ENCODE assay signal across 8 cellular contexts in the genomic region with DNA sequence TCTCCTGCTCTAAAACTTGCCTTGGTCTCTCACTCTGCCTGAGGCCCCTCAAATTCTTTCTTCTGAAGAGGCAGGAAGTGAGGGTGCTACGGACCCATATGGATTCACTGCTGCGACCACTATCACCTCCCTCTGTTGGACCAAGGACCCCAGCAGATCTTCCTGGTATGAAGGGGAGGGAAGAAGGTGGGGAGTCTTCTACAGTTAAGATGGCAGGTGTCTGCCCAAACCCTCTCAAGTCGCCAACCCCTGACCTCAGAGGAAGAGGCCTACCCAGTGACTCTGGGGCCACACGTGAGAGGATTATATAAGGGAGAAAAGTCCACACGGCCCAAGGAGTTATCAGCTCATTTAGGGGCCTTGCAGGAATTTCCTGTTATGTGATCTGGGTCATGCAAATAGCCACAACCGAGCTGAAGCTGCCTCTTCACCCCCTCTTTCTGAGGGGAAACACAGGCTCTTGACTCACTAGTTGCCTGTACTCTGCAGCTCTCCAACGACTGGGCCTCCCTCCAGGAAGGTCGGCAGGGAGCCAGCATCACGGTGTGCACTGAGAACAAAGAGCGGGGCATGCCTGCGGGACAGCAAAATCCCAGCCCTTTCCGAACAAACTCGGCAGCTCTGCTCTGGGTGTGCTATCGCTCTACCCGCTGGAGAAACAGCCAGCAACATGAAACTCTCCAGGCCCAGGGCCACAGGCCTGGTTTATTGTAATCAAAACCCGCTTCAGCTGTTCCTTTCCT.
DNase-seq lines count a peak whose midpoint lies in the region; ATAC-seq, FAIRE-seq and TF ChIP-seq lines count a peak whose summit lies in the region.

No MANE protein-coding gene starts in this region.

- intact Hi-C loops in left cardiac atrium (cut with DNase I) = loop anchor here in 1 of 2 donors (5.0 kb wide), 1 partner anchor 87 kb away; no protein-coding TSS in a partner anchor

- DNase-seq in GM12892 (ENCODE audit: insufficient read length) = peak; percentile 50
- peak; percentile 48 for DNase-seq in MV-4-11 (lab: John Stamatoyannopoulos, UW)
- DNase-seq in amniotic stem cell (lab: John Stamatoyannopoulos, UW) = peak; percentile 37
- peak; percentile 89 for DNase-seq in left cardiac atrium
- peak; percentile 59 for DNase-seq in pons (ENCODE audit: low spot score)
- DNase-seq in activated effector memory CD4-positive, alpha-beta T cell treated with anti-CD3 and anti-CD28 coated beads, Interleukin-2, amount 50 U/mL, for 16 hours = no peak
- no peak for DNase-seq in RKO (ENCODE audit: low spot score)
- DNase-seq in NCI-H748 treated with DMSO at 0.1 percent for 48 hours (lab: John Stamatoyannopoulos, UW) = no peak

- 0 out of 2 replicates have a peak, but pooled peaks have one; percentile 29 for TF ChIP-seq POLR2A in GM12892 (IDR thresholded peaks at IDR 0.05; ENCODE audit: low read depth, low read length)

- FAIRE-seq in GM12892 (lab: Jason Lieb, UNC) = peak; percentile 30

- ATAC-seq in left cardiac atrium = peak; percentile 52 to 58

Comparison
In these comparisons a context has a peak if more than half of its experiments do, and no peak if none do; other contexts are left out.
1. DNase-seq: peak in GM12892 (single experiment), MV-4-11 (single experiment), amniotic stem cell (single experiment), left cardiac atrium (single experiment) and pons (single experiment); none in activated effector memory CD4-positive, alpha-beta T cell treated with anti-CD3 and anti-CD28 coated beads, Interleukin-2, amount 50 U/mL, for 16 hours (single experiment), RKO (single experiment) and NCI-H748 treated with DMSO at 0.1 percent for 48 hours (single experiment).